In the genomic region with DNA sequence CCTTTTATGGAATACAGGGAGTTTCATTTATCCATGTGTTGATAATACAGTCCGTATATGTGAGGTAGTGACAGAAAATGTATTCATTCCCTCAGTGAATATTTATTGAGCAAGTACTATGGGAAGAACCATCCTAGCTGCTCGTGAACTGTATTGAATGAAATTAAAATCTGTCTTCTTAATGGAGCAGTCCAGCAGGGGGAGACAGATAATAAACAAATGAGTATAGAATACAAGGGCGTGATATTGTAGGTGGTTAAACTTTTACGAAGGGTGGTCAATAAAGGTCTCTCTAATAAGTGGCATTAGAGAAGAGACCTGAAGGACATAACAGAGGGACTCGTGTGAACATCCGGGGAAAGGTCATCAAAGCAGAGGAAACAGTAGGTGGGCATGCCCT, we compare ENCODE assay signal across 9 cellular contexts.
A peak's percentile ranks its signal among the peaks of the same experiment; 100 is the strongest.
DNase-seq lines count a peak whose midpoint lies in the region; ATAC-seq and TF ChIP-seq lines count a peak whose summit lies in the region.
"Had no signal": no experiment of that assay in that cellular context is flagged by ENCODE, and none has a peak within 500 bp of the region (broad histone marks: within the 10 kb centered on the region; RNA-seq: fewer than 3 reads in every experiment).

No MANE protein-coding gene starts in this region.

- WGBS in adrenal gland, 4 donors: 73 to 83% (median 76%) methylated on average over 6 of the region's 6 CpGs

- H3K4me1 Mint-ChIP-seq in activated CD4-positive, alpha-beta memory T cell treated with anti-CD3 and anti-CD28 coated beads, Interleukin-2, amount 10 ng/mL, durations not matched to agents 7 days and 5 days: no peaks in the 10 kb centered on the region
- H3K4me1 Mint-ChIP-seq in CD8-positive, alpha-beta memory T cell: no peaks in the 10 kb centered on the region
- H3K4me1 Mint-ChIP-seq in activated T-cell treated with anti-CD3 and anti-CD28 coated beads, Interleukin-2, amount 50 U/mL, for 72 hours (ENCODE audit: low read depth): no peaks in the 10 kb centered on the region

- no peaks in the 10 kb centered on the region for H3K4me1 ChIP-seq in adrenal gland (replicated peaks in 1 of 2)
- no peaks in the 10 kb centered on the region for H3K4me1 ChIP-seq in lower lobe of right lung
- no peaks in the 10 kb centered on the region for H3K4me1 ChIP-seq in CD8-positive, alpha-beta memory T cell (ENCODE audit: insufficient read depth, low read length)

- H3K27ac ChIP-seq in adrenal gland: no peak overlapping the region
- no peak overlapping the region for H3K27ac ChIP-seq in lower lobe of right lung
- H3K27ac ChIP-seq in CD8-positive, alpha-beta memory T cell (ENCODE audit: low read depth, low read length): no peak overlapping the region

- no peaks in the 10 kb centered on the region for H3K36me3 ChIP-seq in adrenal gland (replicated peaks in 1 of 2)
- no peaks in the 10 kb centered on the region for H3K36me3 ChIP-seq in lower lobe of right lung
- no peaks in the 10 kb centered on the region for H3K36me3 ChIP-seq in CD8-positive, alpha-beta memory T cell (ENCODE audit: insufficient read depth, low read length)

- H3K27me3 Mint-ChIP-seq in activated CD4-positive, alpha-beta memory T cell treated with anti-CD3 and anti-CD28 coated beads, Interleukin-2, amount 10 ng/mL, durations not matched to agents 7 days and 5 days: no peaks in the 10 kb centered on the region
- H3K27me3 Mint-ChIP-seq in CD8-positive, alpha-beta memory T cell: no peaks in the 10 kb centered on the region
- H3K27me3 Mint-ChIP-seq in activated T-cell treated with anti-CD3 and anti-CD28 coated beads, Interleukin-2, amount 50 U/mL, for 72 hours (ENCODE audit: low read depth): no peaks in the 10 kb centered on the region

- no peak overlapping the region for H3K27ac Mint-ChIP-seq in activated CD4-positive, alpha-beta memory T cell treated with anti-CD3 and anti-CD28 coated beads, Interleukin-2, amount 10 ng/mL, durations not matched to agents 7 days and 5 days
- no peak overlapping the region for H3K27ac Mint-ChIP-seq in CD8-positive, alpha-beta memory T cell
- no peak overlapping the region for H3K27ac Mint-ChIP-seq in activated T-cell treated with anti-CD3 and anti-CD28 coated beads, Interleukin-2, amount 50 U/mL, for 72 hours

- H3K9me3 Mint-ChIP-seq in activated CD4-positive, alpha-beta memory T cell treated with anti-CD3 and anti-CD28 coated beads, Interleukin-2, amount 10 ng/mL, durations not matched to agents 7 days and 5 days: peaks cover 5% of the 10 kb centered on the region
- peaks cover 2 to 26% (median 12%) of the 10 kb centered on the region in 5 donors for H3K9me3 Mint-ChIP-seq in CD8-positive, alpha-beta memory T cell
- H3K9me3 Mint-ChIP-seq in activated T-cell treated with anti-CD3 and anti-CD28 coated beads, Interleukin-2, amount 50 U/mL, for 72 hours: peaks cover 1 to 5% of the 10 kb centered on the region in 2 donors

- DNase-seq in EL (peak; percentile 30), HEK293T (ENCODE audit: extremely low spot score) (peak; percentile 4), adrenal gland (peak in 1 of 7 donors; percentile 7), lower lobe of right lung (no peak)
- no peak for DNase-seq in activated CD4-positive, alpha-beta memory T cell treated with anti-CD3 and anti-CD28 coated beads, Interleukin-2, amount 10 ng/mL, durations not matched to agents 7 days and 5 days
- no peak for DNase-seq in CD8-positive, alpha-beta memory T cell
- no peak for DNase-seq in activated T-cell treated with anti-CD3 and anti-CD28 coated beads, Interleukin-2, amount 50 U/mL, for 72 hours
- DNase-seq: cerebellar nuclear complex had no signal

- H3K4me3 Mint-ChIP-seq in activated CD4-positive, alpha-beta memory T cell treated with anti-CD3 and anti-CD28 coated beads, Interleukin-2, amount 10 ng/mL, durations not matched to agents 7 days and 5 days: no peak overlapping the region
- no peak overlapping the region for H3K4me3 Mint-ChIP-seq in CD8-positive, alpha-beta memory T cell
- no peak overlapping the region for H3K4me3 Mint-ChIP-seq in activated T-cell treated with anti-CD3 and anti-CD28 coated beads, Interleukin-2, amount 50 U/mL, for 72 hours

- peak; percentile 14 to 34 (median 25) for TF ChIP-seq CTCF in adrenal gland (IDR thresholded peaks at IDR 0.05)
- TF ChIP-seq CTCF in lower lobe of right lung (IDR thresholded peaks at IDR 0.05): peak; percentile 31

- CTCF ChIA-PET in HEK293T (lab: Yijun Ruan, JAX): interaction anchor here (0.6 kb wide), 1 partner anchor 285 kb away, joined by 6 read pairs; no protein-coding TSS in a partner anchor
- CTCF ChIA-PET in activated CD4-positive, alpha-beta memory T cell treated with anti-CD3 and anti-CD28 coated beads, Interleukin-2, amount 10 ng/mL, durations not matched to agents 7 days and 5 days (lab: Charles Lee): no interaction called here
- CTCF ChIA-PET in CD8-positive, alpha-beta memory T cell (lab: Charles Lee): no interaction called here

- POLR2A ChIA-PET in HEK293T (lab: Yijun Ruan, JAX): no interaction called here
- POLR2A ChIA-PET in activated CD4-positive, alpha-beta memory T cell treated with anti-CD3 and anti-CD28 coated beads, Interleukin-2, amount 10 ng/mL, durations not matched to agents 7 days and 5 days (lab: Charles Lee): no interaction called here
- POLR2A ChIA-PET in CD8-positive, alpha-beta memory T cell (lab: Charles Lee): no interaction called here

- H3K36me3 Mint-ChIP-seq in activated CD4-positive, alpha-beta memory T cell treated with anti-CD3 and anti-CD28 coated beads, Interleukin-2, amount 10 ng/mL, durations not matched to agents 7 days and 5 days (ENCODE audit: low read depth): no peaks in the 10 kb centered on the region
- no peaks in the 10 kb centered on the region for H3K36me3 Mint-ChIP-seq in CD8-positive, alpha-beta memory T cell
- peaks cover 0 to 4% of the 10 kb centered on the region in 2 donors for H3K36me3 Mint-ChIP-seq in activated T-cell treated with anti-CD3 and anti-CD28 coated beads, Interleukin-2, amount 50 U/mL, for 72 hours (ENCODE audit: insufficient read depth in 2 of 2)

- H3K27me3 ChIP-seq in adrenal gland (no peaks in the 10 kb centered on the region), lower lobe of right lung (ENCODE audit: low read depth) (no peaks in the 10 kb centered on the region)
- no peaks in the 10 kb centered on the region for H3K27me3 ChIP-seq in CD8-positive, alpha-beta memory T cell (ENCODE audit: insufficient read depth, low read length, poor library complexity, severe bottlenecking)

- H3K9me3 ChIP-seq in adrenal gland (replicated peaks in 1 of 3) (no peaks in the 10 kb centered on the region), lower lobe of right lung (no peaks in the 10 kb centered on the region)
- no peaks in the 10 kb centered on the region for H3K9me3 ChIP-seq in CD8-positive, alpha-beta memory T cell (ENCODE audit: low read length)

- no peak for TF ChIP-seq POLR2A in adrenal gland (IDR thresholded peaks at IDR 0.05)

- intact Hi-C loops in adrenal gland (cut with DNase I) (no loop called here), lower lobe of right lung (cut with DNase I) (no loop called here)

- no peak overlapping the region for H3K4me3 ChIP-seq in adrenal gland
- no peak overlapping the region for H3K4me3 ChIP-seq in lower lobe of right lung
- no peak overlapping the region for H3K4me3 ChIP-seq in CD8-positive, alpha-beta memory T cell (ENCODE audit: low read length)

- ATAC-seq in lower lobe of right lung (no peak), GM18861 (IDR thresholded peaks at IDR 0.05; ENCODE audit: unreplicated experiment) (no peak)
- ATAC-seq in activated T-cell treated with anti-CD3 and anti-CD28 coated beads, Interleukin-2, amount 50 U/mL, for 72 hours (replicated peaks in 1 of 2): no peak

TF ChIP-seq in HEK293T, 16 proteins besides CTCF, POLR2A, EP300 and RAD21:
- TF ChIP-seq, protein P1, sequence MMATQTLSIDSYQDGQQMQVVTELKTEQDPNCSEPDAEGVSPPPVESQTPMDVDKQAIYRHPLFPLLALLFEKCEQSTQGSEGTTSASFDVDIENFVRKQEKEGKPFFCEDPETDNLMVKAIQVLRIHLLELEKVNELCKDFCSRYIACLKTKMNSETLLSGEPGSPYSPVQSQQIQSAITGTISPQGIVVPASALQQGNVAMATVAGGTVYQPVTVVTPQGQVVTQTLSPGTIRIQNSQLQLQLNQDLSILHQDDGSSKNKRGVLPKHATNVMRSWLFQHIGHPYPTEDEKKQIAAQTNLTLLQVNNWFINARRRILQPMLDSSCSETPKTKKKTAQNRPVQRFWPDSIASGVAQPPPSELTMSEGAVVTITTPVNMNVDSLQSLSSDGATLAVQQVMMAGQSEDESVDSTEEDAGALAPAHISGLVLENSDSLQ (IDR thresholded peaks at IDR 0.05): no peak
- TF ChIP-seq FOXA1 (IDR thresholded peaks at IDR 0.05) (no peak), TARDBP (IDR thresholded peaks at IDR 0.05) (no peak), BHLHE40 (IDR thresholded peaks at IDR 0.05; ENCODE audit: borderline replicate concordance) (no peak), ELF4 (IDR thresholded peaks at IDR 0.05) (no peak), SUZ12 (IDR thresholded peaks at IDR 0.05) (no peak), ZNF384 (IDR thresholded peaks at IDR 0.05) (no peak), NFRKB (IDR thresholded peaks at IDR 0.05) (no peak), LEF1 (IDR thresholded peaks at IDR 0.05; ENCODE audit: borderline replicate concordance) (no peak), SP1 (IDR thresholded peaks at IDR 0.05) (no peak), FOXK2 (IDR thresholded peaks at IDR 0.05) (no peak), FOXM1 (IDR thresholded peaks at IDR 0.05; ENCODE audit: borderline replicate concordance) (no peak), ARNT (IDR thresholded peaks at IDR 0.05) (no peak), L3MBTL2 (conservative IDR thresholded peaks at IDR 0.05) (no peak), CTBP1 (IDR thresholded peaks at IDR 0.05; ENCODE audit: borderline replicate concordance) (no peak), HDGF (IDR thresholded peaks at IDR 0.05; ENCODE audit: borderline replicate concordance) (no peak)

Comparison
In these comparisons a context has a peak if more than half of its experiments do, and no peak if none do; other contexts are left out.
1. DNase-seq: peak in EL (single experiment) and HEK293T (single experiment); none in lower lobe of right lung (single experiment), activated CD4-positive, alpha-beta memory T cell treated with anti-CD3 and anti-CD28 coated beads, Interleukin-2, amount 10 ng/mL, durations not matched to agents 7 days and 5 days (single experiment), CD8-positive, alpha-beta memory T cell (0 of 5) and activated T-cell treated with anti-CD3 and anti-CD28 coated beads, Interleukin-2, amount 50 U/mL, for 72 hours (0 of 2).